Comparison of ENCODE assay signal across 28 cellular contexts in the genomic region with DNA sequence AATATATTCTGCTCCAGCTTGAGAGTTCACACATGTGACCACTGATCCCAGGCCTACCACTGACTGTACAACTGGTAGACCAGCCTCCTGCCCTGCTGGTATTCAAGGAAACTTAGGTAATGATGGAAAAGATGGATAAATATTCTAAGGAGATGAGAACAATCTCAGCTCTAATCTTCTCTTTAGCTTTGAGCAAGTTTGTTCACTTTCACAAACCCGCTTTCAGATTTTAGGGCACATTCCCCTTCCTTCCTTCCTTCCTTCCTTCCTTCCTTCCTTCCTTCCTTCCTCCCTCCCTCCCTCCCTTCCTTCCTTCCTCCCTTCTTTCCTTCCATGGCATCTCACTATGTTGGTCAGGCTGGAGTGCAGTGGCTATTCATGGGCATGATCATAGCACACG.
"Had no signal": no experiment of that assay in that cellular context is flagged by ENCODE, and none has a peak within 500 bp of the region (broad histone marks: within the 10 kb centered on the region; RNA-seq: fewer than 3 reads in every experiment).

No MANE protein-coding gene starts in this region.

- H3K36me3 Mint-ChIP-seq: naive thymus-derived CD4-positive, alpha-beta T cell; natural killer cell; neural progenitor cell; stimulated activated effector memory CD8-positive, alpha-beta T cell treated with anti-CD3 and anti-CD28 coated beads, Interleukin-12 subunit alpha, Interleukin-12 subunit beta, amount 100 ng/mL, for 72 hours; stimulated activated naive B cell treated with anti-CD40 and anti-IgM and Interleukin-4, amounts not matched to agents 10 μg/mL and 1 μg/mL and 100 μg/mL, for 72 hours had no signal

- H3K27me3 ChIP-seq: neural progenitor cell, ovary, stomach, thyroid gland, tibial nerve, upper lobe of left lung, vagina had no signal

- H3K9me3 Mint-ChIP-seq: naive thymus-derived CD4-positive, alpha-beta T cell; natural killer cell; nephron; neural progenitor cell; stimulated activated effector memory CD8-positive, alpha-beta T cell treated with anti-CD3 and anti-CD28 coated beads, Interleukin-12 subunit alpha, Interleukin-12 subunit beta, amount 100 ng/mL, for 72 hours; stimulated activated naive B cell treated with anti-CD40 and anti-IgM and Interleukin-4, amounts not matched to agents 10 μg/mL and 1 μg/mL and 100 μg/mL, for 72 hours; stimulated activated naive CD8-positive, alpha-beta T cell treated with anti-CD3 and anti-CD28 coated beads, Interleukin-15, Interleukin-2, amounts not matched to agents 100 ng/mL and 50 ng/mL, for 24 hours had no signal

- H3K4me1 Mint-ChIP-seq: naive thymus-derived CD4-positive, alpha-beta T cell; natural killer cell; nephron; neural progenitor cell; stimulated activated effector memory CD8-positive, alpha-beta T cell treated with anti-CD3 and anti-CD28 coated beads, Interleukin-12 subunit alpha, Interleukin-12 subunit beta, amount 100 ng/mL, for 72 hours; stimulated activated naive B cell treated with anti-CD40 and anti-IgM and Interleukin-4, amounts not matched to agents 10 μg/mL and 1 μg/mL and 100 μg/mL, for 72 hours had no signal

- ATAC-seq: naive thymus-derived CD4-positive, alpha-beta T cell; natural killer cell; psoas muscle; right cardiac atrium; sciatic nerve; stimulated activated effector memory CD8-positive, alpha-beta T cell treated with anti-CD3 and anti-CD28 coated beads, Interleukin-12 subunit alpha, Interleukin-12 subunit beta, amount 100 ng/mL, for 72 hours; stimulated activated naive B cell treated with anti-CD40 and anti-IgM and Interleukin-4, amounts not matched to agents 10 μg/mL and 1 μg/mL and 100 μg/mL, for 72 hours had no signal

- H3K4me3 Mint-ChIP-seq: naive thymus-derived CD4-positive, alpha-beta T cell; natural killer cell; nephron; neural progenitor cell; stimulated activated effector memory CD8-positive, alpha-beta T cell treated with anti-CD3 and anti-CD28 coated beads, Interleukin-12 subunit alpha, Interleukin-12 subunit beta, amount 100 ng/mL, for 72 hours; stimulated activated naive B cell treated with anti-CD40 and anti-IgM and Interleukin-4, amounts not matched to agents 10 μg/mL and 1 μg/mL and 100 μg/mL, for 72 hours; stimulated activated naive CD8-positive, alpha-beta T cell treated with anti-CD3 and anti-CD28 coated beads, Interleukin-15, Interleukin-2, amounts not matched to agents 100 ng/mL and 50 ng/mL, for 24 hours had no signal

- H3K79me2 ChIP-seq: parathyroid adenoma had no signal

- H3K4me3 ChIP-seq: neural progenitor cell, ovary, psoas muscle, skin epidermis, stomach, thoracic aorta, thyroid gland, tibial nerve, upper lobe of left lung, vagina had no signal

- H3K9ac ChIP-seq: neural progenitor cell, parathyroid adenoma had no signal

- H3K4me1 ChIP-seq: neural progenitor cell, parathyroid adenoma, psoas muscle, stomach, thyroid gland, tibial nerve, upper lobe of left lung, vagina had no signal

- DNase-seq: naive thymus-derived CD4-positive, alpha-beta T cell; natural killer cell; occipital lobe; ovary; posterior cingulate gyrus; psoas muscle; right cardiac atrium; stimulated activated CD4-positive, alpha-beta T cell treated with anti-CD3 and anti-CD28 coated beads, Interleukin-15, amount 100 ng/mL, for 24 hours; stimulated activated CD4-positive, alpha-beta T cell treated with anti-CD3 and anti-CD28 coated beads, Interleukin-2, amount 100 ng/mL, for 24 hours; stimulated activated CD4-positive, alpha-beta T cell treated with anti-CD3 and anti-CD28 coated beads, Interleukin-2, amount 100 ng/mL, for 48 hours; stimulated activated CD4-positive, alpha-beta T cell treated with anti-CD3 and anti-CD28 coated beads, Interleukin-4, amount 100 ng/mL, for 24 hours; stimulated activated naive B cell treated with anti-CD40 and anti-IgM and Interleukin-4, amounts not matched to agents 10 μg/mL and 1 μg/mL and 100 μg/mL, for 72 hours; stimulated activated naive CD4-positive, alpha-beta T cell treated with Interleukin-2 at 50 U/mL for 16 hours; stomach; thyroid gland; trophoblast cell; upper lobe of left lung had no signal

- H3K36me3 ChIP-seq: neural progenitor cell, ovary, stomach, thoracic aorta, thyroid gland, tibial nerve, upper lobe of left lung, vagina had no signal

- H3K27ac Mint-ChIP-seq: naive thymus-derived CD4-positive, alpha-beta T cell; natural killer cell; nephron; neural progenitor cell; progenitor cell of endocrine pancreas; stimulated activated effector memory CD8-positive, alpha-beta T cell treated with anti-CD3 and anti-CD28 coated beads, Interleukin-12 subunit alpha, Interleukin-12 subunit beta, amount 100 ng/mL, for 72 hours; stimulated activated naive B cell treated with anti-CD40 and anti-IgM and Interleukin-4, amounts not matched to agents 10 μg/mL and 1 μg/mL and 100 μg/mL, for 72 hours; stimulated activated naive CD8-positive, alpha-beta T cell treated with anti-CD3 and anti-CD28 coated beads, Interleukin-15, Interleukin-2, amounts not matched to agents 100 ng/mL and 50 ng/mL, for 24 hours had no signal

- H3K27me3 Mint-ChIP-seq: progenitor cell of endocrine pancreas had no signal

- H3K9me3 ChIP-seq: ovary, psoas muscle, stomach, thoracic aorta, thyroid gland, tibial nerve, upper lobe of left lung, vagina had no signal

- H3K4me2 ChIP-seq: neural progenitor cell had no signal

- H3K27ac ChIP-seq: neural progenitor cell, ovary, parathyroid adenoma, psoas muscle, skin epidermis, stomach, thoracic aorta, thyroid gland, tibial nerve, upper lobe of left lung, vagina had no signal

- H2AFZ ChIP-seq: neural progenitor cell, parathyroid adenoma had no signal
